In genomic region chr10:128563387-128563786, GRCh38 we compare ENCODE assay signal across 27 cellular contexts.
"Had no signal": no experiment of that assay in that cellular context is flagged by ENCODE, and none has a peak within 500 bp of the region (broad histone marks: within the 10 kb centered on the region; RNA-seq: fewer than 3 reads in every experiment).

No MANE protein-coding gene starts in this region.

- H3K27ac ChIP-seq: left lung, lower lobe of right lung, neutrophil, ovary, right atrium auricular region, right lobe of liver, tibial nerve, upper lobe of left lung had no signal

- H3K4me3 Mint-ChIP-seq: naive thymus-derived CD8-positive, alpha-beta T cell; nephron; neural crest cell; stimulated activated memory B cell treated with anti-CD40 and anti-IgM and Interleukin-4, amounts not matched to agents 10 μg/mL and 1 μg/mL and 100 μg/mL, for 72 hours; stimulated activated naive CD8-positive, alpha-beta T cell treated with anti-CD3 and anti-CD28 coated beads, Interleukin-15, amount 100 ng/mL, for 72 hours had no signal

- H3K27ac Mint-ChIP-seq: naive thymus-derived CD8-positive, alpha-beta T cell; nephron; progenitor cell of endocrine pancreas; stimulated activated memory B cell treated with anti-CD40 and anti-IgM and Interleukin-4, amounts not matched to agents 10 μg/mL and 1 μg/mL and 100 μg/mL, for 72 hours; stimulated activated naive CD8-positive, alpha-beta T cell treated with anti-CD3 and anti-CD28 coated beads, Interleukin-15, amount 100 ng/mL, for 72 hours had no signal

- H3K9me3 ChIP-seq: left lung, lower lobe of right lung, neutrophil, ovary, right atrium auricular region, right lobe of liver had no signal

- H3K4me2 ChIP-seq: smooth muscle cell had no signal

- DNase-seq: hippocampal formation; kidney glomerular epithelial cell; left colon; left lung; lower lobe of right lung; mammary epithelial cell; mesenchymal stem cell; naive thymus-derived CD8-positive, alpha-beta T cell; occipital lobe; ovary; right lobe of liver; stimulated activated CD4-positive, alpha-beta T cell treated with anti-CD3 and anti-CD28 coated beads, Interleukin-1b, Interleukin-23, amount 100 ng/mL, for 48 hours; stimulated activated CD4-positive, alpha-beta T cell treated with anti-CD3 and anti-CD28 coated beads, Interleukin-2, amount 100 ng/mL, for 48 hours; stimulated activated CD4-positive, alpha-beta T cell treated with anti-CD3 and anti-CD28 coated beads, Interleukin-4, amount 100 ng/mL, for 4 hours; stimulated activated CD8-positive, alpha-beta memory T cell treated with anti-CD3 and anti-CD28 coated beads, Interleukin-4, amount 100 ng/mL, for 48 hours; stimulated activated naive CD4-positive, alpha-beta T cell treated with Interleukin-2 at 50 U/mL for 16 hours; stimulated activated naive CD8-positive, alpha-beta T cell treated with anti-CD3 and anti-CD28 coated beads, Interleukin-15, amount 100 ng/mL, for 72 hours; substantia nigra; upper lobe of left lung had no signal

- H3K27me3 ChIP-seq: neutrophil, ovary, right atrium auricular region, right lobe of liver, tibial nerve, upper lobe of left lung had no signal

- H3K36me3 Mint-ChIP-seq: naive thymus-derived CD8-positive, alpha-beta T cell; stimulated activated memory B cell treated with anti-CD40 and anti-IgM and Interleukin-4, amounts not matched to agents 10 μg/mL and 1 μg/mL and 100 μg/mL, for 72 hours had no signal

- ATAC-seq: left colon; left lung; naive thymus-derived CD8-positive, alpha-beta T cell; right lobe of liver; stimulated activated memory B cell treated with anti-CD40 and anti-IgM and Interleukin-4, amounts not matched to agents 10 μg/mL and 1 μg/mL and 100 μg/mL, for 72 hours; stimulated activated naive CD8-positive, alpha-beta T cell treated with anti-CD3 and anti-CD28 coated beads, Interleukin-15, amount 100 ng/mL, for 72 hours had no signal

- H3K27me3 Mint-ChIP-seq: stimulated activated naive CD8-positive, alpha-beta T cell treated with anti-CD3 and anti-CD28 coated beads, Interleukin-15, amount 100 ng/mL, for 72 hours had no signal

- H3K4me3 ChIP-seq: left lung, lower lobe of right lung, ovary, right atrium auricular region, right lobe of liver, smooth muscle cell, tibial nerve, upper lobe of left lung had no signal

- H3K4me1 Mint-ChIP-seq: naive thymus-derived CD8-positive, alpha-beta T cell; neural crest cell; stimulated activated memory B cell treated with anti-CD40 and anti-IgM and Interleukin-4, amounts not matched to agents 10 μg/mL and 1 μg/mL and 100 μg/mL, for 72 hours; stimulated activated naive CD8-positive, alpha-beta T cell treated with anti-CD3 and anti-CD28 coated beads, Interleukin-15, amount 100 ng/mL, for 72 hours had no signal

- H3K36me3 ChIP-seq: left lung, lower lobe of right lung, neutrophil, ovary, right atrium auricular region, right lobe of liver, tibial nerve, upper lobe of left lung had no signal

- H3K4me1 ChIP-seq: left lung, lower lobe of right lung, right lobe of liver, tibial nerve, upper lobe of left lung had no signal
